In genomic region chr7:52782348-52782747, GRCh38 we compare ENCODE assay signal across 7 cellular contexts.
"Had no signal": no experiment of that assay in that cellular context is flagged by ENCODE, and none has a peak within 500 bp of the region (broad histone marks: within the 10 kb centered on the region; RNA-seq: fewer than 3 reads in every experiment).

No MANE protein-coding gene starts in this region.

- H3K9ac ChIP-seq: GM23248 had no signal

- H3K9me3 ChIP-seq: HAP-1 had no signal

- H3K4me1 ChIP-seq: HAP-1 had no signal

- H3K27ac ChIP-seq: GM23248 had no signal

- H3K4me3 ChIP-seq: GM23248, HAP-1, K562 had no signal

- H3K36me3 ChIP-seq: HAP-1 had no signal

- H2AFZ ChIP-seq: GM23248 had no signal

- DNase-seq: GM23248, GOT3, H7, HFFc6, IMR-90 had no signal
